Comparison of ENCODE assay signal across 18 cellular contexts in the genomic region with DNA sequence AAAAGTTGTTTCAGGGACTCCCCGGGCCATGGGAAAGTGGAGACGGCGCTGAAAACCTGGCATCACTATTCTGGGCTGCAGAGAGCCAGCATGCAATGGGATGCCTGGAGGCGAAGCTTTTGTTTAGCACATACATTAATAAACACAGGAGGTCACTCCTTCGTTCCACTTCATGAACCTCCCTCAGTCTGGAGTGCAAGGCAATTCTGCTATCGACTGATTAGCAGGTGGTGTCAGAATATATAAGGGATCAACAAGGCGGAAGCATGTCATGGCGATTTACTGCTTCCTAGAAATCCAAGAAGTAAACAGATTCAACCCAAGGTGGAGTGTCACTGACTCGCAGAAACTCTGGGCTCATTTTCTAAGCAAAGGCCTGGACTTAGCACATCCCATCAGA.
"Had no signal": no experiment of that assay in that cellular context is flagged by ENCODE, and none has a peak within 500 bp of the region (broad histone marks: within the 10 kb centered on the region; RNA-seq: fewer than 3 reads in every experiment).

No MANE protein-coding gene starts in this region.

- H3K27me3 ChIP-seq: ascending aorta, breast epithelium, tibial artery had no signal

- H3K27ac Mint-ChIP-seq: activated CD4-positive, alpha-beta T cell treated with anti-CD3 and anti-CD28 coated beads, Interleukin-2, amount 10 ng/mL, durations not matched to agents 7 days and 5 days; activated naive CD4-positive, alpha-beta T cell treated with anti-CD3 and anti-CD28 coated beads, Interleukin-2, amount 10 ng/mL, durations not matched to agents 7 days and 5 days; T-helper 1 cell treated with Interleukin-12 subunit alpha and Interleukin-12 subunit beta and Interleukin-4 antibody, amounts not matched to agents 30 μg/mL and 1 μg/mL, for 36 hours had no signal

- FAIRE-seq: endothelial cell of umbilical vein had no signal

- H3K27ac ChIP-seq: ascending aorta, breast epithelium, tibial artery had no signal

- H3K27me3 Mint-ChIP-seq: activated CD4-positive, alpha-beta T cell treated with anti-CD3 and anti-CD28 coated beads, Interleukin-2, amount 10 ng/mL, durations not matched to agents 7 days and 5 days; activated naive CD4-positive, alpha-beta T cell treated with anti-CD3 and anti-CD28 coated beads, Interleukin-2, amount 10 ng/mL, durations not matched to agents 7 days and 5 days; naive thymus-derived CD8-positive, alpha-beta T cell had no signal

- H3K4me3 ChIP-seq: ascending aorta, breast epithelium, tibial artery had no signal

- H3K4me3 Mint-ChIP-seq: activated CD4-positive, alpha-beta T cell treated with anti-CD3 and anti-CD28 coated beads, Interleukin-2, amount 10 ng/mL, durations not matched to agents 7 days and 5 days; activated naive CD4-positive, alpha-beta T cell treated with anti-CD3 and anti-CD28 coated beads, Interleukin-2, amount 10 ng/mL, durations not matched to agents 7 days and 5 days; immature natural killer cell; naive thymus-derived CD8-positive, alpha-beta T cell; T-helper 1 cell treated with Interleukin-12 subunit alpha and Interleukin-12 subunit beta and Interleukin-4 antibody, amounts not matched to agents 30 μg/mL and 1 μg/mL, for 36 hours had no signal

- DNase-seq: activated CD4-positive, alpha-beta T cell treated with anti-CD3 and anti-CD28 coated beads, Interleukin-2, amount 10 ng/mL, durations not matched to agents 7 days and 5 days; activated naive CD4-positive, alpha-beta T cell treated with anti-CD3 and anti-CD28 coated beads, Interleukin-2, amount 10 ng/mL, durations not matched to agents 7 days and 5 days; cerebellar nuclear complex; effector CD4-positive, alpha-beta T cell; immature natural killer cell; kidney glomerular epithelial cell; mesenchymal stem cell; naive thymus-derived CD8-positive, alpha-beta T cell; occipital lobe; retina; stimulated activated naive CD4-positive, alpha-beta T cell treated with Interleukin-2 at 50 U/mL for 16 hours; substantia nigra; tibial artery had no signal

- H3K9me3 Mint-ChIP-seq: activated CD4-positive, alpha-beta T cell treated with anti-CD3 and anti-CD28 coated beads, Interleukin-2, amount 10 ng/mL, durations not matched to agents 7 days and 5 days; activated naive CD4-positive, alpha-beta T cell treated with anti-CD3 and anti-CD28 coated beads, Interleukin-2, amount 10 ng/mL, durations not matched to agents 7 days and 5 days; immature natural killer cell; naive thymus-derived CD8-positive, alpha-beta T cell; T-helper 1 cell treated with Interleukin-12 subunit alpha and Interleukin-12 subunit beta and Interleukin-4 antibody, amounts not matched to agents 30 μg/mL and 1 μg/mL, for 36 hours had no signal

- H3K36me3 ChIP-seq: breast epithelium had no signal

- H3K4me1 Mint-ChIP-seq: immature natural killer cell had no signal

- H3K9me3 ChIP-seq: ascending aorta, breast epithelium, tibial artery had no signal

- ATAC-seq: activated CD4-positive, CD25-positive, alpha-beta regulatory T cell treated with anti-CD3 and anti-CD28 coated beads, Interleukin-2, amount 50 U/mL, for 24 hours; naive thymus-derived CD8-positive, alpha-beta T cell had no signal
